Comparison of ENCODE assay signal across 8 cellular contexts in the genomic region with DNA sequence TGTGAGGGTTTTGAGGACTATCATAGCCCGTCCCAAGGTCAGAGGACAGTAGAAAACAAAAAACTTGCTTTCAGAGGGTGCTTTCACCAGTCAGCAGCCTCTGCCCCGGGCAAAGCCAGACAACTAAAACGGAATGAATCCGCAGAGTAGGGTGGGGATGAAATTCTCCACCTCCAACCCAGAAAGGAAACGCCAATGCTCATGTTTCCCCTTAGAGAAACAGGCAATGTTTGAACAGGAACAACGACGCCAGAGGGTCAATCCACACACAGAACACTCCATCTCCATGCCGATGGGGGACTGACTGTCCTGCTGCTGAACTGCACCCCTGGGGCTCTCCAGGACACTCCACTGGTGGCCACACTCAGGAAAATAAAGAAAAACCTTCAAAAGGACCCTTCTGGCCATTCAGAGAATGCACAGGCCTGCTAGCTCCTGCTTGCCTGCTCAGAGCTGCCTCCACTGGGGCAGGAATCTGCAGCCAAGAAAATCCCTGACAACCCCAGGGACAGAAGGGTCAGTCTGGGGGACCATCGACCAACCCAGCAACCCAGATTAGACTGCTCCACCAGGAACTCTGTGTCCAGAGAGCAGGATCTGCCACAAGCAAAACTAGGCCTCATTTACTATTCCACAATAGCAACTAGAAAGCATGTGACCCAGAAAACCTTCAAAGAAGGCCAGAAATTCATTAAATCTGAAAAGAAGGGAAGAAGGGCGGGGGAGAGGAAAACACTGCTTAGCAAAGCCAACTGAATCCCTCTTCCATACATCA.
DNase-seq lines count a peak whose midpoint lies in the region; ATAC-seq and TF ChIP-seq lines count a peak whose summit lies in the region.

No MANE protein-coding gene starts in this region.

- H3K4me1 ChIP-seq in OCI-LY7 (ENCODE audit: insufficient read depth, low read length, poor library complexity, severe bottlenecking): peaks cover 84% of the 10 kb centered on the region
- H3K4me1 ChIP-seq in neuron (ENCODE audit: insufficient read depth, low read length): peaks cover 15% of the 10 kb centered on the region
- peaks cover 0 to 17% (median 0%) of the 10 kb centered on the region in 4 donors for H3K4me1 ChIP-seq in tibial artery
- no peaks in the 10 kb centered on the region for H3K4me1 ChIP-seq in aorta (ENCODE audit: control insufficient read depth in 1 of 2, insufficient read depth in 2 of 2, low read length in 2 of 2)

- H3K27me3 Mint-ChIP-seq in Calu3 (ENCODE audit: unreplicated experiment): no peaks in the 10 kb centered on the region

- no peak for DNase-seq in Calu3
- no peak for DNase-seq in OCI-LY7 (ENCODE audit: low spot score)
- DNase-seq in dermis microvascular lymphatic vessel endothelial cell (ENCODE audit: low read depth in 2 of 2): peak; percentile 72 to 73
- DNase-seq in KG1 (lab: John Stamatoyannopoulos, UW): no peak
- DNase-seq in NCI-H1436 treated with DMSO at 0.1 percent for 48 hours (lab: John Stamatoyannopoulos, UW): no peak
- no peak for DNase-seq in tibial artery
- no peak for DNase-seq in aorta

- no peak for ATAC-seq in aorta (ENCODE audit: low FRiP score)

- BruUV-seq in Calu3 (replicated peaks; lab: Mats Ljungman, UMichigan) (TSS peak; percentile 98), OCI-LY7 (replicated peaks; lab: Mats Ljungman, UMichigan) (TSS peak; percentile 97)

- H3K9me3 Mint-ChIP-seq in Calu3 (ENCODE audit: low read depth, unreplicated experiment): no peaks in the 10 kb centered on the region

- CTCF ChIA-PET in Calu3 (lab: Charles Lee): interaction anchor here (0.9 to 1.4 kb wide), 2 partner anchors 8 to 15 kb away, joined by 3 to 5 read pairs; no protein-coding TSS in a partner anchor
- CTCF ChIA-PET in OCI-LY7 (lab: Charles Lee; ENCODE audit: unreplicated experiment): interaction anchor here (1.1 kb wide), 1 partner anchor 22 kb away, joined by 3 read pairs; no protein-coding TSS in a partner anchor

- peaks cover 5% of the 10 kb centered on the region; the same call in 1 of the 2 replicates for H3K36me3 ChIP-seq in OCI-LY7 (ENCODE audit: insufficient read depth, low read length)
- H3K36me3 ChIP-seq in neuron (ENCODE audit: insufficient read depth, low read length): no peaks in the 10 kb centered on the region
- H3K36me3 ChIP-seq in tibial artery: no peaks in the 10 kb centered on the region
- no peaks in the 10 kb centered on the region for H3K36me3 ChIP-seq in aorta (ENCODE audit: control insufficient read depth in 1 of 2, insufficient read depth in 2 of 2, low read length in 1 of 2)

- H4K20me1 ChIP-seq in OCI-LY7 (ENCODE audit: insufficient read depth, low read length): no peaks in the 10 kb centered on the region

- peak overlapping the region; percentile 29 for H3K4me3 ChIP-seq in OCI-LY7 (ENCODE audit: low read depth, low read length, poor library complexity, severe bottlenecking)
- H3K4me3 ChIP-seq in neuron (ENCODE audit: low read length): no peak overlapping the region
- H3K4me3 ChIP-seq in tibial artery: no peak overlapping the region
- no peak overlapping the region for H3K4me3 ChIP-seq in aorta (ENCODE audit: low read length in 2 of 2)

- H3K79me2 ChIP-seq in OCI-LY7 (ENCODE audit: insufficient read depth, low read depth, low read length): no peaks in the 10 kb centered on the region

- TF ChIP-seq CTCF in Calu3 (IDR thresholded peaks at IDR 0.05; ENCODE audit: unreplicated experiment) (no peak), OCI-LY7 (conservative IDR thresholded peaks at IDR 0.05; ENCODE audit: low read length) (no peak), tibial artery (IDR thresholded peaks at IDR 0.05) (no peak)

- H3K27ac ChIP-seq in OCI-LY7 (ENCODE audit: low read depth, low read length, poor library complexity, severe bottlenecking): peak overlapping the region; percentile 87
- H3K27ac ChIP-seq in tibial artery: no peak overlapping the region
- H3K27ac ChIP-seq in aorta (ENCODE audit: low read depth in 1 of 2, low read length in 2 of 2): no peak overlapping the region

- WGBS in aorta, 2 donors: 83 to 90% methylated on average over 10 of the region's 10 CpGs

- intact Hi-C loops in Calu3 (cut with micrococcal nuclease; ENCODE audit: unreplicated experiment): no loop called here
- intact Hi-C loops in OCI-LY7 (cut with micrococcal nuclease; ENCODE audit: unreplicated experiment): loop anchor here (1.0 to 2.0 kb wide), 2 partner anchors 49 to 68 kb away; no protein-coding TSS in a partner anchor
- intact Hi-C loops in tibial artery (cut with DNase I; ENCODE audit: low total_unique reads): no loop called here
- intact Hi-C loops in aorta (cut with DNase I): loop anchor here in 1 of 2 donors (5.0 kb wide), 1 partner anchor 45 kb away; no protein-coding TSS in a partner anchor

- H3K9me2 ChIP-seq in OCI-LY7 (ENCODE audit: insufficient read depth, low read length): no peaks in the 10 kb centered on the region

- H3K36me3 Mint-ChIP-seq in Calu3 (ENCODE audit: insufficient read depth, unreplicated experiment): peaks cover 6% of the 10 kb centered on the region

- H3K9me3 ChIP-seq in OCI-LY7 (ENCODE audit: low read length) (peaks cover 9% of the 10 kb centered on the region; the same call in 1 of the 2 replicates), neuron (ENCODE audit: low read length) (peaks cover under 1% of the 10 kb centered on the region), tibial artery (peaks cover 0 to 5% (median 0%) of the 10 kb centered on the region in 3 donors), aorta (ENCODE audit: control insufficient read depth, low read length) (no peaks in the 10 kb centered on the region)

- H3K27ac Mint-ChIP-seq in Calu3 (ENCODE audit: unreplicated experiment): peak overlapping the region; percentile 68

- H3K4me3 Mint-ChIP-seq in Calu3 (ENCODE audit: low read depth, unreplicated experiment): no peak overlapping the region

- POLR2A ChIA-PET in OCI-LY7 (lab: Charles Lee): interaction anchor here (0.8 to 2.1 kb wide), 12 partner anchors 11 to 401 kb away, joined by 3 to 14 read pairs (median 4); no protein-coding TSS in a partner anchor

- H2AFZ ChIP-seq in OCI-LY7 (ENCODE audit: low read length) (peak overlapping the region; percentile 65; the same call in 1 of the 2 replicates), neuron (ENCODE audit: low read depth, low read length) (peak overlapping the region; percentile 5)

- no peaks in the 10 kb centered on the region for H3K27me3 ChIP-seq in neuron (ENCODE audit: insufficient read depth, low read length)
- no peaks in the 10 kb centered on the region for H3K27me3 ChIP-seq in tibial artery
- no peaks in the 10 kb centered on the region for H3K27me3 ChIP-seq in aorta (ENCODE audit: control insufficient read depth in 1 of 2, insufficient read depth in 2 of 2, low read length in 1 of 2)

- peak overlapping the region; percentile 96 for H3K4me2 ChIP-seq in OCI-LY7 (ENCODE audit: low read length)

- peaks cover 15% of the 10 kb centered on the region for H3K4me1 Mint-ChIP-seq in Calu3 (ENCODE audit: low read depth, unreplicated experiment)

Comparison
In these comparisons a context has a peak if more than half of its experiments do, and no peak if none do; other contexts are left out.
1. DNase-seq: peak in dermis microvascular lymphatic vessel endothelial cell (2 of 2); none in Calu3 (single experiment), OCI-LY7 (single experiment), KG1 (single experiment), NCI-H1436 treated with DMSO at 0.1 percent for 48 hours (single experiment), tibial artery (0 of 2) and aorta (0 of 2).